ENCODE assay signal across 13 cellular contexts in the genomic region with DNA sequence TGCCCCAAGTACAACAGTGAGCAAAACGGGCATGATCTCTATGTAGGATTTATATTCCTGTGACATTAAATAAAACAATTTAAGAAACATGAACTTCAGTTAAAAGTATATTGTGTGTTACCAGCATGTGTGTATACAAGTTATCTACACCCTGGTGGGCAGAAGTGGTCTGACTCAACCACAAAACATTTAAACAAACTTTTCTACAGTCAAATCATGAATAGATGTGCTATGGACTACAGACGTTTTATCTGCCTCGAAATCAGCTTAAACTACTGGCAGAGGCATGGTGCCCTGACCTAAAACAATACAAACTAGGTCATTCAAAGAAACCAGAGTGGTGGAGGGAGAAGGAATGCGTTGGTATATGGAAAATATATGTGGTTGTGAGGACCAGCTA. TPM values are rescaled to one million over a fixed set of nuclear protein-coding genes. Genes with fewer than 3 reads are reported as not detected.
DNase-seq lines count a peak whose midpoint lies in the region; ATAC-seq and TF ChIP-seq lines count a peak whose summit lies in the region.
"Had no signal": no experiment of that assay in that cellular context is flagged by ENCODE, and none has a peak within 500 bp of the region (broad histone marks: within the 10 kb centered on the region; RNA-seq: fewer than 3 reads in every experiment).

No MANE protein-coding gene starts in this region.

- intact Hi-C loops in vagina (cut with DNase I) = no loop called here

- peaks cover 3% of the 10 kb centered on the region; the same call in 1 of the 2 replicates for H3K9me3 ChIP-seq in AG04450 (ENCODE audit: control insufficient read depth, insufficient read depth, low read length)
- no peaks in the 10 kb centered on the region for H3K9me3 ChIP-seq in T-helper 17 cell (ENCODE audit: control insufficient read depth, low read length, poor library complexity, severe bottlenecking)
- H3K9me3 ChIP-seq in vagina = no peaks in the 10 kb centered on the region

- DNase-seq in AG04450 (ENCODE audit: low read depth, low spot score) (peak; percentile 66), GM12864 (ENCODE audit: low read depth) (peak; percentile 26), T-helper 17 cell (no peak), fibroblast of the aortic adventitia (ENCODE audit: low read depth) (peak; percentile 83), DMS53 (lab: John Stamatoyannopoulos, UW) (no peak), occipital lobe (lab: John Stamatoyannopoulos, UW) (no peak), vagina (ENCODE audit: extremely low spot score in 2 of 2) (no peak)
- no peak for DNase-seq in activated CD4-positive, alpha-beta T cell treated with anti-CD3 and anti-CD28 coated beads for 48 hours
- DNase-seq: activated T-cell treated with anti-CD3 and anti-CD28 coated beads for 4 hours, DND-41, left ventricle myocardium superior, NCI-H1694, Right ventricle myocardium superior had no signal

- TF ChIP-seq CTCF in AG04450 (IDR thresholded peaks at IDR 0.05; ENCODE audit: low read depth, low read length) (peak; percentile 21; the same call in 1 of the 2 replicates), GM12864 (IDR thresholded peaks at IDR 0.05; ENCODE audit: low read depth, low read length, missing control alignments) (no peak), fibroblast of the aortic adventitia (IDR thresholded peaks at IDR 0.05; ENCODE audit: insufficient read depth, low read length) (peak; percentile 21), vagina (IDR thresholded peaks at IDR 0.05) (no peak)

- TF ChIP-seq POLR2A in vagina (IDR thresholded peaks at IDR 0.05) = no peak

- H3K4me3 ChIP-seq in AG04450 (ENCODE audit: low read depth, low read length) = no peak overlapping the region; the same call in 1 of the 2 replicates
- H3K4me3 ChIP-seq in GM12864 (ENCODE audit: low read depth, low read length) = no peak overlapping the region; the same call in 1 of the 2 replicates
- no peak overlapping the region for H3K4me3 ChIP-seq in fibroblast of the aortic adventitia (ENCODE audit: low read depth, low read length)
- no peak overlapping the region for H3K4me3 ChIP-seq in vagina

- ATAC-seq in T-helper 17 cell = no peak
- ATAC-seq: left ventricle myocardium superior had no signal

- peaks cover 40% of the 10 kb centered on the region for H3K4me1 Mint-ChIP-seq in T-helper 17 cell

- POLR2A ChIA-PET in AG04450 (lab: Yijun Ruan, JAX) = interaction anchor here (0.6 to 5.7 kb wide), 6 partner anchors 9 to 71 kb away, joined by 3 to 71 read pairs (median 4); no protein-coding TSS in a partner anchor

- H3K36me3 Mint-ChIP-seq in T-helper 17 cell (ENCODE audit: low read depth) = peaks cover 2% of the 10 kb centered on the region

- peak overlapping the region; percentile 60 for H3K4me3 Mint-ChIP-seq in T-helper 17 cell

- H3K4me1 ChIP-seq in vagina = peaks cover 63% of the 10 kb centered on the region

- no peaks in the 10 kb centered on the region for H3K36me3 ChIP-seq in vagina

- CTCF ChIA-PET in AG04450 (lab: Charles Lee) = interaction anchor here (0.7 to 4.6 kb wide), 2 partner anchors 32 to 75 kb away, joined by 3 to 28 read pairs; no protein-coding TSS in a partner anchor

- H3K27ac ChIP-seq in AG04450 (ENCODE audit: low read depth, low read length) (no peak overlapping the region), vagina (no peak overlapping the region)

- H3K27me3 ChIP-seq in AG04450 (ENCODE audit: control insufficient read depth, insufficient read depth, low read length) = no peaks in the 10 kb centered on the region
- H3K27me3 ChIP-seq in vagina = no peaks in the 10 kb centered on the region

- peak overlapping the region; percentile 89 for H3K27ac Mint-ChIP-seq in T-helper 17 cell

- no peaks in the 10 kb centered on the region for H3K27me3 Mint-ChIP-seq in T-helper 17 cell

RNA-seq across cellular contexts. Expression of a gene that starts 3.6 kb away (rescaled TPM):
- polyA plus RNA-seq in AG04450 (2011; rRNA removed) = 16.5 and 19.2 TPM in 2 replicates
- polyA minus RNA-seq in AG04450 (2011; rRNA and poly(A)+ RNA removed) = 4.9 and 6.3 TPM in 2 replicates
- total RNA-seq in T-helper 17 cell = 1 to 10 TPM; 3.2 to 3.7 TPM
- 10.4 and 12.1 TPM in 2 replicates for total RNA-seq in fibroblast of the aortic adventitia (ENCODE audit: low replicate concordance)
- total RNA-seq in occipital lobe = 31.2 TPM
- total RNA-seq in vagina = 7.4 TPM

RNA-seq across cellular contexts. Expression of a gene that starts 3.8 kb away (rescaled TPM):
- polyA plus RNA-seq in AG04450 (2011; rRNA removed) = 6.5 and 7.2 TPM in 2 replicates
- 11.3 and 13.1 TPM in 2 replicates for polyA minus RNA-seq in AG04450 (2011; rRNA and poly(A)+ RNA removed)
- 1 to 10 TPM; 5.6 to 7.9 TPM for total RNA-seq in T-helper 17 cell
- total RNA-seq in fibroblast of the aortic adventitia (ENCODE audit: low replicate concordance) = 2.3 and 3.8 TPM in 2 replicates
- total RNA-seq in occipital lobe = 4.8 TPM
- total RNA-seq in vagina = 6.4 TPM

RNA-seq across cellular contexts. Expression of a gene that starts 33.1 kb away (rescaled TPM):
- polyA plus RNA-seq in AG04450 (2011; rRNA removed) = 27.6 and 28.1 TPM in 2 replicates
- polyA minus RNA-seq in AG04450 (2011; rRNA and poly(A)+ RNA removed) = 45.1 and 54.2 TPM in 2 replicates
- total RNA-seq in T-helper 17 cell = 10 to 100 TPM; 21.1 to 26.6 TPM
- 28.4 and 76.1 TPM in 2 replicates for total RNA-seq in fibroblast of the aortic adventitia (ENCODE audit: low replicate concordance)
- 31.5 TPM for total RNA-seq in occipital lobe
- total RNA-seq in vagina = 80.8 TPM

Comparison
In these comparisons a context has a peak if more than half of its experiments do, and no peak if none do; other contexts are left out.
1. DNase-seq: peak in AG04450 (single experiment), GM12864 (single experiment) and fibroblast of the aortic adventitia (single experiment); none in T-helper 17 cell (0 of 3), DMS53 (single experiment), occipital lobe (single experiment), activated CD4-positive, alpha-beta T cell treated with anti-CD3 and anti-CD28 coated beads for 48 hours (single experiment) and vagina (0 of 2).
2. CTCF ChIP-seq: peak in AG04450 (single experiment) and fibroblast of the aortic adventitia (single experiment); none in GM12864 (single experiment) and vagina (0 of 3).